In genomic region chr10:68336952-68337351, GRCh38 we compare ENCODE assay signal across 12 cellular contexts. TPM values are rescaled to one million over a fixed set of nuclear protein-coding genes. Genes with fewer than 3 reads are reported as not detected.
DNase-seq lines count a peak whose midpoint lies in the region; ATAC-seq and TF ChIP-seq lines count a peak whose summit lies in the region.
"Had no signal": no experiment of that assay in that cellular context is flagged by ENCODE, and none has a peak within 500 bp of the region (broad histone marks: within the 10 kb centered on the region; RNA-seq: fewer than 3 reads in every experiment).

No MANE protein-coding gene starts in this region.

- 0 out of 2 replicates have a peak overlapping the region, but pooled peaks have one; percentile 21 for H3K9ac ChIP-seq in iPS-20b (ENCODE audit: low read depth, low read length)

- H3K36me3 ChIP-seq in iPS-20b (ENCODE audit: insufficient read depth, low read depth, low read length) (peaks cover 78% of the 10 kb centered on the region), sigmoid colon (peaks cover 27 to 38% (median 32%) of the 10 kb centered on the region in 4 donors)

- no peak for DNase-seq in activated T-cell treated with anti-CD3 and anti-CD28 coated beads, Interleukin-2, amount 50 U/mL, for 72 hours
- DNase-seq in activated T-cell treated with anti-CD3 and anti-CD28 coated beads, Interleukin-2, amount 50 U/mL, for 1 hour = no peak
- DNase-seq in activated CD4-positive, alpha-beta memory T cell treated with anti-CD3 and anti-CD28 coated beads for 36 hours = no peak
- no peak for DNase-seq in stimulated activated effector memory CD8-positive, alpha-beta T cell treated with anti-CD3 and anti-CD28 coated beads, Interleukin-12 subunit alpha, Interleukin-12 subunit beta, amount 100 ng/mL, for 72 hours (ENCODE audit: low spot score in 2 of 2)
- DNase-seq in NCI-H1930 (lab: John Stamatoyannopoulos, UW) (no peak), NCI-H1436 treated with DMSO at 0.1 percent for 48 hours (lab: John Stamatoyannopoulos, UW) (no peak), sigmoid colon (no peak)
- DNase-seq: activated CD4-positive, CD25-positive, alpha-beta regulatory T cell; NCI-H2107; stimulated activated CD4-positive, alpha-beta T cell treated with anti-CD3 and anti-CD28 coated beads, Interleukin-12 subunit alpha, Interleukin-12 subunit beta, amount 100 ng/mL, for 4 hours; stimulated activated naive CD4-positive, alpha-beta T cell had no signal

- H3K4me3 Mint-ChIP-seq in activated T-cell treated with anti-CD3 and anti-CD28 coated beads, Interleukin-2, amount 50 U/mL, for 72 hours = peak overlapping the region; percentile 74 to 97
- H3K4me3 Mint-ChIP-seq in activated CD4-positive, alpha-beta memory T cell treated with anti-CD3 and anti-CD28 coated beads for 36 hours = peak overlapping the region; percentile 69
- peak overlapping the region; percentile 97 for H3K4me3 Mint-ChIP-seq in stimulated activated effector memory CD8-positive, alpha-beta T cell treated with anti-CD3 and anti-CD28 coated beads, Interleukin-12 subunit alpha, Interleukin-12 subunit beta, amount 100 ng/mL, for 72 hours

- peaks cover 32 to 74% of the 10 kb centered on the region in 2 donors for H3K36me3 Mint-ChIP-seq in activated T-cell treated with anti-CD3 and anti-CD28 coated beads, Interleukin-2, amount 50 U/mL, for 72 hours (ENCODE audit: insufficient read depth in 2 of 2)
- peaks cover 76% of the 10 kb centered on the region for H3K36me3 Mint-ChIP-seq in activated CD4-positive, alpha-beta memory T cell treated with anti-CD3 and anti-CD28 coated beads for 36 hours
- peaks cover 100% of the 10 kb centered on the region for H3K36me3 Mint-ChIP-seq in stimulated activated effector memory CD8-positive, alpha-beta T cell treated with anti-CD3 and anti-CD28 coated beads, Interleukin-12 subunit alpha, Interleukin-12 subunit beta, amount 100 ng/mL, for 72 hours

- H3K27ac Mint-ChIP-seq in activated T-cell treated with anti-CD3 and anti-CD28 coated beads, Interleukin-2, amount 50 U/mL, for 72 hours = peak overlapping the region; percentile 97
- H3K27ac Mint-ChIP-seq in activated CD4-positive, alpha-beta memory T cell treated with anti-CD3 and anti-CD28 coated beads for 36 hours = peak overlapping the region; percentile 71
- peak overlapping the region; percentile 100 for H3K27ac Mint-ChIP-seq in stimulated activated effector memory CD8-positive, alpha-beta T cell treated with anti-CD3 and anti-CD28 coated beads, Interleukin-12 subunit alpha, Interleukin-12 subunit beta, amount 100 ng/mL, for 72 hours

- H3K4me1 Mint-ChIP-seq in activated T-cell treated with anti-CD3 and anti-CD28 coated beads, Interleukin-2, amount 50 U/mL, for 72 hours (ENCODE audit: low read depth) = peaks cover 69% of the 10 kb centered on the region
- H3K4me1 Mint-ChIP-seq in activated CD4-positive, alpha-beta memory T cell treated with anti-CD3 and anti-CD28 coated beads for 36 hours (ENCODE audit: low read depth) = peaks cover 52% of the 10 kb centered on the region
- H3K4me1 Mint-ChIP-seq in stimulated activated effector memory CD8-positive, alpha-beta T cell treated with anti-CD3 and anti-CD28 coated beads, Interleukin-12 subunit alpha, Interleukin-12 subunit beta, amount 100 ng/mL, for 72 hours = peaks cover 73% of the 10 kb centered on the region

- H3K4me3 ChIP-seq in iPS-20b (ENCODE audit: low read length) (peak overlapping the region; percentile 87; the same call in 1 of the 2 replicates), sigmoid colon (peak overlapping the region in 1 of 4 donors; percentile 98)

- no peak for TF ChIP-seq EP300 in sigmoid colon (IDR thresholded peaks at IDR 0.05)

- no peaks in the 10 kb centered on the region for H3K27me3 Mint-ChIP-seq in activated T-cell treated with anti-CD3 and anti-CD28 coated beads, Interleukin-2, amount 50 U/mL, for 72 hours (ENCODE audit: low read depth)
- peaks cover under 1% of the 10 kb centered on the region for H3K27me3 Mint-ChIP-seq in activated CD4-positive, alpha-beta memory T cell treated with anti-CD3 and anti-CD28 coated beads for 36 hours

- H3K4me1 ChIP-seq in iPS-20b (ENCODE audit: insufficient read depth, low read length) (peaks cover 17% of the 10 kb centered on the region; the same call in 1 of the 2 replicates), sigmoid colon (peaks cover 0 to 53% (median 46%) of the 10 kb centered on the region in 4 donors)

- WGBS in sigmoid colon, 2 donors = 50 to 61% methylated on average over 7 of the region's 7 CpGs

- intact Hi-C loops in activated CD4-positive, alpha-beta memory T cell treated with anti-CD3 and anti-CD28 coated beads for 36 hours (cut with micrococcal nuclease) = no loop called here
- intact Hi-C loops in sigmoid colon (cut with DNase I) = loop anchor here (10.0 kb wide), 1 partner anchor 68 kb away; the partner anchor contains the start of gene RUFY2

- ATAC-seq in activated T-cell treated with anti-CD3 and anti-CD28 coated beads, Interleukin-2, amount 50 U/mL, for 72 hours (replicated peaks in 1 of 2) = no peak
- no peak for ATAC-seq in stimulated activated effector memory CD8-positive, alpha-beta T cell treated with anti-CD3 and anti-CD28 coated beads, Interleukin-12 subunit alpha, Interleukin-12 subunit beta, amount 100 ng/mL, for 72 hours

- no peaks in the 10 kb centered on the region for H3K27me3 ChIP-seq in iPS-20b (ENCODE audit: insufficient read depth, low read length)
- H3K27me3 ChIP-seq in sigmoid colon = no peaks in the 10 kb centered on the region

- TF ChIP-seq POLR2A in sigmoid colon (IDR thresholded peaks at IDR 0.05) = no peak

- CTCF ChIA-PET in activated CD4-positive, alpha-beta memory T cell treated with anti-CD3 and anti-CD28 coated beads for 36 hours (lab: Charles Lee) = no interaction called here

- H3K27ac ChIP-seq in iPS-20b (ENCODE audit: low read length) (no peak overlapping the region), sigmoid colon (no peak overlapping the region)

- POLR2A ChIA-PET in activated CD4-positive, alpha-beta memory T cell treated with anti-CD3 and anti-CD28 coated beads for 36 hours (lab: Charles Lee) = no interaction called here

- no peak for TF ChIP-seq CTCF in sigmoid colon (IDR thresholded peaks at IDR 0.05)

- no peaks in the 10 kb centered on the region for H3K9me3 Mint-ChIP-seq in activated T-cell treated with anti-CD3 and anti-CD28 coated beads, Interleukin-2, amount 50 U/mL, for 72 hours
- no peaks in the 10 kb centered on the region for H3K9me3 Mint-ChIP-seq in activated CD4-positive, alpha-beta memory T cell treated with anti-CD3 and anti-CD28 coated beads for 36 hours
- H3K9me3 Mint-ChIP-seq in stimulated activated effector memory CD8-positive, alpha-beta T cell treated with anti-CD3 and anti-CD28 coated beads, Interleukin-12 subunit alpha, Interleukin-12 subunit beta, amount 100 ng/mL, for 72 hours = no peaks in the 10 kb centered on the region

- H3K9me3 ChIP-seq in iPS-20b (ENCODE audit: insufficient read depth, low read depth, low read length) (no peaks in the 10 kb centered on the region), sigmoid colon (no peaks in the 10 kb centered on the region)

RNA-seq across cellular contexts. Expression of gene PBLD, which starts 4.2 kb away (rescaled TPM):
- 1 to 10 TPM; 1.9 to 2.7 TPM for total RNA-seq in activated T-cell treated with anti-CD3 and anti-CD28 coated beads, Interleukin-2, amount 50 U/mL, for 72 hours
- total RNA-seq in activated CD4-positive, alpha-beta memory T cell treated with anti-CD3 and anti-CD28 coated beads for 36 hours = 1 to 10 TPM; 1.2 to 1.3 TPM
- 10 to 100 TPM in 1 of 4 donors, 1 to 10 TPM in 3; 4.6 to 10.7 (median 7.0) TPM for total RNA-seq in sigmoid colon
- polyA plus RNA-seq in sigmoid colon = 10 to 100 TPM; 19.4 to 83.7 (median 61.9) TPM

RNA-seq across cellular contexts. Expression of gene HNRNPH3, which starts 5.1 kb away (rescaled TPM):
- 100 to 1,000 TPM; 139 to 150 TPM for total RNA-seq in activated T-cell treated with anti-CD3 and anti-CD28 coated beads, Interleukin-2, amount 50 U/mL, for 72 hours
- 100 to 1,000 TPM; 140 to 144 TPM for total RNA-seq in activated CD4-positive, alpha-beta memory T cell treated with anti-CD3 and anti-CD28 coated beads for 36 hours
- 10 to 100 TPM; 50.7 to 68.3 (median 57.4) TPM for total RNA-seq in sigmoid colon
- 100 to 1,000 TPM in 2 of 3 donors, 10 to 100 TPM in 1; 95.3 to 148 (median 117) TPM for polyA plus RNA-seq in sigmoid colon
